In the genomic region with DNA sequence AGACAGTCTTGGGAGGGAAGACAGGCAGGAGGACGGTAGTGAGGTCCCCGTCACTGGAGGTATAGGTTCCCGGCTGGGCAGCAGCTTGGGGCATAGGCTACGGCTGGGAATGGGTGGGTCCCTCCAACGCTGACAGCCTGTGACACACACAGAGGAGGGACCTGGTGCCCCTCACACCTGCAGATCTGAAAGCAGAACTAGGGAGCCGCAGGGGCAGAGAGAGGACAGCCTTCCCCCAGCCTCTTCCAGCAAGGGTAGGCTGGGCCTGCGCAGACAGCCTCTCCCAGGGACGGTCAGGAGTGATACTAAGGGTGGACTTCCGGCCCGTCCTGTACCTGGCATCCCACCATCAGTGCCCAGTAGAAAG, we compare ENCODE assay signal across 1 cellular context.
TF ChIP-seq lines count a peak whose summit lies in the region.

No MANE protein-coding gene starts in this region.

TF ChIP-seq in HepG2, 621 proteins besides CTCF, POLR2A, EP300 and RAD21:
- TF ChIP-seq, protein P1, sequence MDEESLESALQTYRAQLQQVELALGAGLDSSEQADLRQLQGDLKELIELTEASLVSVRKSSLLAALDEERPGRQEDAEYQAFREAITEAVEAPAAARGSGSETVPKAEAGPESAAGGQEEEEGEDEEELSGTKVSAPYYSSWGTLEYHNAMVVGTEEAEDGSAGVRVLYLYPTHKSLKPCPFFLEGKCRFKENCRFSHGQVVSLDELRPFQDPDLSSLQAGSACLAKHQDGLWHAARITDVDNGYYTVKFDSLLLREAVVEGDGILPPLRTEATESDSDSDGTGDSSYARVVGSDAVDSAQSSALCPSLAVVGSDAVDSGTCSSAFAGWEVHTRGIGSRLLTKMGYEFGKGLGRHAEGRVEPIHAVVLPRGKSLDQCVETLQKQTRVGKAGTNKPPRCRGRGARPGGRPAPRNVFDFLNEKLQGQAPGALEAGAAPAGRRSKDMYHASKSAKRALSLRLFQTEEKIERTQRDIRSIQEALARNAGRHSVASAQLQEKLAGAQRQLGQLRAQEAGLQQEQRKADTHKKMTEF (CRISPR knock-in tag; IDR thresholded peaks at IDR 0.05) = no peak
- no peak for TF ChIP-seq NRL (CRISPR knock-in tag; IDR thresholded peaks at IDR 0.05; ENCODE audit: borderline replicate concordance)
- TF ChIP-seq, protein P2, sequence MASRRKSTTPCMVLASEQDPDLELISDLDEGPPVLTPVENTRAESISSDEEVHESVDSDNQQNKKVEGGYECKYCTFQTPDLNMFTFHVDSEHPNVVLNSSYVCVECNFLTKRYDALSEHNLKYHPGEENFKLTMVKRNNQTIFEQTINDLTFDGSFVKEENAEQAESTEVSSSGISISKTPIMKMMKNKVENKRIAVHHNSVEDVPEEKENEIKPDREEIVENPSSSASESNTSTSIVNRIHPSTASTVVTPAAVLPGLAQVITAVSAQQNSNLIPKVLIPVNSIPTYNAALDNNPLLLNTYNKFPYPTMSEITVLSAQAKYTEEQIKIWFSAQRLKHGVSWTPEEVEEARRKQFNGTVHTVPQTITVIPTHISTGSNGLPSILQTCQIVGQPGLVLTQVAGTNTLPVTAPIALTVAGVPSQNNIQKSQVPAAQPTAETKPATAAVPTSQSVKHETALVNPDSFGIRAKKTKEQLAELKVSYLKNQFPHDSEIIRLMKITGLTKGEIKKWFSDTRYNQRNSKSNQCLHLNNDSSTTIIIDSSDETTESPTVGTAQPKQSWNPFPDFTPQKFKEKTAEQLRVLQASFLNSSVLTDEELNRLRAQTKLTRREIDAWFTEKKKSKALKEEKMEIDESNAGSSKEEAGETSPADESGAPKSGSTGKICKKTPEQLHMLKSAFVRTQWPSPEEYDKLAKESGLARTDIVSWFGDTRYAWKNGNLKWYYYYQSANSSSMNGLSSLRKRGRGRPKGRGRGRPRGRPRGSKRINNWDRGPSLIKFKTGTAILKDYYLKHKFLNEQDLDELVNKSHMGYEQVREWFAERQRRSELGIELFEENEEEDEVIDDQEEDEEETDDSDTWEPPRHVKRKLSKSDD (CRISPR knock-in tag; IDR thresholded peaks at IDR 0.05; ENCODE audit: low read depth) = no peak
